Comparison of ENCODE assay signal across 8 cellular contexts in the genomic region with DNA sequence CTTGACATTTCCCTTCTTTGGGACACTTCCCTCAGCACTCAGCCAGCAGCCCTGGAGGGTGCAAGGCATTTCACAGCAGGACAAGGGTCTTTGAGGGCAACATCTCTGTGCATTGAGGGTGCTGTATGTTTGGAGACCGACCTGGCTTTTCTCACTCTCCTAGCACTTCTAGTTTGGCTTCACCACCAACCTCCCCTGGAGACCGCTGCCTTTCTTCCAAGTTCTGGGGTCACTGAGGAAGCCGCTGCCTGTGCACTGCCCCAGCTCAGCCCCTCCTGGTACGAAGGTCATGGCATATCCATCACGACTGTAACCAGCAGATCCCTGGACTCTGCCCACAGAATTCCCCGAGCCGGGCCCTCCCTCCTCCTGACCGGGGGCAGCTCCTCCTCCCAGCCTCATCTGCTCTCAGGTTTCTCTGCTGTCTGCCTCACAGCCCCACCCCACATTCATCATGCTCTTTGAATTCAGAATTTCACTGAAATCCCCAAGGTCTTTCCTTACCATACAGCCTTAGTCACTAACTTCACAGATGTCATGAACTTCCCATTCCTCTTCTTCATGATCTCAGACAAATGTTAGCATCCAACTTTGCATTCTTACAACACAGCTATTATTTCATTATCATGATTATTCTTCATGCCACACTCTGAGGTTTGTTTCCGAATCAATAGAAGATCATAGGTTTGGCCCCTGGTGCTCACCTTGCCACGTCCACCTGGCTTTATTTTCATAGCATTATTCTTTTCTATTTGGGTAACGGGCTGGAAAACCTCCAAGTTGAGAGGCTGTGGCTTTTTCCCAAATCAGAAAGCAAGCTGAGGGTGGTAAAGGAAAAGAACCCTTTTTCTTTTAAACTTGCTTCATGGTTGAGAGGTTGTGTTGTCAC.
DNase-seq lines count a peak whose midpoint lies in the region; ATAC-seq and TF ChIP-seq lines count a peak whose summit lies in the region.

No MANE protein-coding gene starts in this region.

- no peaks in the 10 kb centered on the region for H3K4me1 ChIP-seq in psoas muscle

- H3K27me3 ChIP-seq in psoas muscle (ENCODE audit: insufficient read depth in 3 of 3, low read length in 2 of 3) = peaks cover 0 to 2% (median 0%) of the 10 kb centered on the region in 3 donors

- H3K9me3 Mint-ChIP-seq in activated naive CD4-positive, alpha-beta T cell treated with anti-CD3 and anti-CD28 coated beads for 36 hours = no peaks in the 10 kb centered on the region

- no peak overlapping the region for H3K27ac Mint-ChIP-seq in activated naive CD4-positive, alpha-beta T cell treated with anti-CD3 and anti-CD28 coated beads for 36 hours

- H3K9me3 ChIP-seq in psoas muscle = no peaks in the 10 kb centered on the region

- peaks cover 35% of the 10 kb centered on the region for H3K4me1 Mint-ChIP-seq in activated naive CD4-positive, alpha-beta T cell treated with anti-CD3 and anti-CD28 coated beads for 36 hours (ENCODE audit: low read depth)

- ATAC-seq in psoas muscle = peak; percentile 46 to 73 (median 70)
- no peak for ATAC-seq in HG03097 (IDR thresholded peaks at IDR 0.05; ENCODE audit: low FRiP score, unreplicated experiment)

- H3K36me3 ChIP-seq in psoas muscle (ENCODE audit: insufficient read depth in 1 of 2, low read depth in 1 of 2) = no peaks in the 10 kb centered on the region

- intact Hi-C loops in psoas muscle (cut with DNase I) = no loop called here
- intact Hi-C loops in activated naive CD4-positive, alpha-beta T cell treated with anti-CD3 and anti-CD28 coated beads for 36 hours (cut with micrococcal nuclease) = no loop called here

- peak; percentile 84 for DNase-seq in GM03348 (ENCODE audit: low spot score)
- peak; percentile 64 for DNase-seq in NCI-H526 treated with DMSO at 0.1 percent for 48 hours (lab: John Stamatoyannopoulos, UW)
- DNase-seq in fibroblast of the aortic adventitia (ENCODE audit: low read depth) = peak; percentile 91
- peak; percentile 79 to 91 for DNase-seq in psoas muscle
- DNase-seq in NCI-H524 treated with DMSO at 0.1 percent for 48 hours (lab: John Stamatoyannopoulos, UW) = no peak
- no peak for DNase-seq in activated naive CD4-positive, alpha-beta T cell treated with anti-CD3 and anti-CD28 coated beads for 36 hours
- DNase-seq in RPMI8226 = no peak

- H3K4me3 ChIP-seq in fibroblast of the aortic adventitia (ENCODE audit: low read depth, low read length) (no peak overlapping the region), psoas muscle (no peak overlapping the region)

- peak overlapping the region; percentile 9 for H3K27ac ChIP-seq in psoas muscle

- no peaks in the 10 kb centered on the region for H3K36me3 Mint-ChIP-seq in activated naive CD4-positive, alpha-beta T cell treated with anti-CD3 and anti-CD28 coated beads for 36 hours (ENCODE audit: low read depth)

- H3K27me3 Mint-ChIP-seq in activated naive CD4-positive, alpha-beta T cell treated with anti-CD3 and anti-CD28 coated beads for 36 hours (ENCODE audit: low read depth) = no peaks in the 10 kb centered on the region

- H3K4me3 Mint-ChIP-seq in activated naive CD4-positive, alpha-beta T cell treated with anti-CD3 and anti-CD28 coated beads for 36 hours = no peak overlapping the region

- no peak for TF ChIP-seq CTCF in fibroblast of the aortic adventitia (IDR thresholded peaks at IDR 0.05; ENCODE audit: insufficient read depth, low read length)
- TF ChIP-seq CTCF in psoas muscle (IDR thresholded peaks at IDR 0.05) = no peak

- CTCF ChIA-PET in activated naive CD4-positive, alpha-beta T cell treated with anti-CD3 and anti-CD28 coated beads for 36 hours (lab: Charles Lee) = no interaction called here

- WGBS in psoas muscle, 3 donors = 46 to 56% (median 54%) methylated on average over 11 of the region's 11 CpGs

Comparison
In these comparisons a context has a peak if more than half of its experiments do, and no peak if none do; other contexts are left out.
1. DNase-seq: peak in GM03348 (single experiment), NCI-H526 treated with DMSO at 0.1 percent for 48 hours (single experiment), fibroblast of the aortic adventitia (single experiment) and psoas muscle (2 of 2); none in NCI-H524 treated with DMSO at 0.1 percent for 48 hours (single experiment), activated naive CD4-positive, alpha-beta T cell treated with anti-CD3 and anti-CD28 coated beads for 36 hours (single experiment) and RPMI8226 (single experiment).